ENCODE assay signal across 18 cellular contexts in genomic region chrX:46811101-46811500, GRCh38. TPM values are rescaled to one million over a fixed set of nuclear protein-coding genes. Genes with fewer than 3 reads are reported as not detected.
DNase-seq lines count a peak whose midpoint lies in the region; ATAC-seq and TF ChIP-seq lines count a peak whose summit lies in the region.
"Had no signal": no experiment of that assay in that cellular context is flagged by ENCODE, and none has a peak within 500 bp of the region (broad histone marks: within the 10 kb centered on the region; RNA-seq: fewer than 3 reads in every experiment).

No MANE protein-coding gene starts in this region.

- H3K27ac Mint-ChIP-seq in naive thymus-derived CD4-positive, alpha-beta T cell = no peak overlapping the region
- H3K27ac Mint-ChIP-seq in activated T-helper 2 cell treated with anti-CD3 and anti-CD28 coated beads, Interferon-gamma antibody, Interleukin-2, Interleukin-4, amounts not matched to agents 10 μg/mL and 5 μg/mL and 100 μg/mL, durations not matched to agents 14 hours and 24 hours and 36 hours = no peak overlapping the region
- H3K27ac Mint-ChIP-seq: H9 had no signal

- H3K9me3 Mint-ChIP-seq in naive thymus-derived CD4-positive, alpha-beta T cell = peaks cover 0 to 7% (median 0%) of the 10 kb centered on the region in 11 donors
- H3K9me3 Mint-ChIP-seq in activated T-helper 2 cell treated with anti-CD3 and anti-CD28 coated beads, Interferon-gamma antibody, Interleukin-2, Interleukin-4, amounts not matched to agents 10 μg/mL and 5 μg/mL and 100 μg/mL, durations not matched to agents 14 hours and 24 hours and 36 hours = no peaks in the 10 kb centered on the region

- H3K4me1 Mint-ChIP-seq in naive thymus-derived CD4-positive, alpha-beta T cell = no peaks in the 10 kb centered on the region
- no peaks in the 10 kb centered on the region for H3K4me1 Mint-ChIP-seq in activated T-helper 2 cell treated with anti-CD3 and anti-CD28 coated beads, Interferon-gamma antibody, Interleukin-2, Interleukin-4, amounts not matched to agents 10 μg/mL and 5 μg/mL and 100 μg/mL, durations not matched to agents 14 hours and 24 hours and 36 hours (ENCODE audit: low read depth)

- no peak for TF ChIP-seq RAD21 in Ishikawa (IDR thresholded peaks at IDR 0.05; ENCODE audit: low read depth)

- no peaks in the 10 kb centered on the region for H3K36me3 Mint-ChIP-seq in naive thymus-derived CD4-positive, alpha-beta T cell
- H3K36me3 Mint-ChIP-seq in activated T-helper 2 cell treated with anti-CD3 and anti-CD28 coated beads, Interferon-gamma antibody, Interleukin-2, Interleukin-4, amounts not matched to agents 10 μg/mL and 5 μg/mL and 100 μg/mL, durations not matched to agents 14 hours and 24 hours and 36 hours (ENCODE audit: low read depth) = no peaks in the 10 kb centered on the region

- ATAC-seq in naive thymus-derived CD4-positive, alpha-beta T cell = no peak

- H3K4me1 ChIP-seq in naive thymus-derived CD4-positive, alpha-beta T cell (ENCODE audit: control insufficient read depth in 2 of 2, insufficient read depth in 2 of 2, low read length in 2 of 2) = no peaks in the 10 kb centered on the region

- intact Hi-C loops in naive thymus-derived CD4-positive, alpha-beta T cell (cut with micrococcal nuclease) = no loop called here
- intact Hi-C loops in activated T-helper 2 cell treated with anti-CD3 and anti-CD28 coated beads, Interferon-gamma antibody, Interleukin-2, Interleukin-4, amounts not matched to agents 10 μg/mL and 5 μg/mL and 100 μg/mL, durations not matched to agents 14 hours and 24 hours and 36 hours (cut with micrococcal nuclease) = no loop called here

- CTCF ChIA-PET in naive thymus-derived CD4-positive, alpha-beta T cell (lab: Charles Lee) = no interaction called here

- H3K9me3 ChIP-seq in naive thymus-derived CD4-positive, alpha-beta T cell (ENCODE audit: control insufficient read depth in 2 of 3, low read length in 3 of 3) = no peaks in the 10 kb centered on the region

- no peak overlapping the region for H3K4me3 Mint-ChIP-seq in naive thymus-derived CD4-positive, alpha-beta T cell
- H3K4me3 Mint-ChIP-seq in activated T-helper 2 cell treated with anti-CD3 and anti-CD28 coated beads, Interferon-gamma antibody, Interleukin-2, Interleukin-4, amounts not matched to agents 10 μg/mL and 5 μg/mL and 100 μg/mL, durations not matched to agents 14 hours and 24 hours and 36 hours (ENCODE audit: low read depth) = no peak overlapping the region
- H3K4me3 Mint-ChIP-seq: H9 had no signal

- DNase-seq in AG08395 (ENCODE audit: low spot score) = peak; percentile 48
- DNase-seq in astrocyte of the hippocampus (ENCODE audit: low read depth, low spot score) = peak; percentile 20
- DNase-seq in hepatic stellate cell (ENCODE audit: low spot score) = peak; percentile 10
- DNase-seq in naive thymus-derived CD4-positive, alpha-beta T cell = no peak
- no peak for DNase-seq in activated CD8-positive, alpha-beta memory T cell treated with anti-CD3 and anti-CD28 coated beads for 24 hours
- no peak for DNase-seq in mucosa of gallbladder (ENCODE audit: low spot score)
- no peak for DNase-seq in activated T-helper 2 cell treated with anti-CD3 and anti-CD28 coated beads, Interferon-gamma antibody, Interleukin-2, Interleukin-4, amounts not matched to agents 10 μg/mL and 5 μg/mL and 100 μg/mL, durations not matched to agents 14 hours and 24 hours and 36 hours (ENCODE audit: low spot score)
- DNase-seq: EL, H9, Karpas-422, NCI-H1105, NCI-H1694, NCI-H345, NCI-H69, RPMI8226, SIG-M5 had no signal

- POLR2A ChIA-PET in naive thymus-derived CD4-positive, alpha-beta T cell (lab: Charles Lee) = no interaction called here

- no peak overlapping the region for H3K27ac ChIP-seq in naive thymus-derived CD4-positive, alpha-beta T cell (ENCODE audit: low read depth, low read length)
- H3K27ac ChIP-seq: C4-2B had no signal

- no peak for TF ChIP-seq EP300 in Ishikawa (IDR thresholded peaks at IDR 0.05; ENCODE audit: borderline replicate concordance)

- H3K36me3 ChIP-seq in naive thymus-derived CD4-positive, alpha-beta T cell (ENCODE audit: control insufficient read depth in 2 of 3, insufficient read depth in 3 of 3, low read length in 3 of 3) = no peaks in the 10 kb centered on the region

- H3K27me3 Mint-ChIP-seq in naive thymus-derived CD4-positive, alpha-beta T cell = peaks cover 0 to 20% (median 0%) of the 10 kb centered on the region in 5 donors
- H3K27me3 Mint-ChIP-seq in activated T-helper 2 cell treated with anti-CD3 and anti-CD28 coated beads, Interferon-gamma antibody, Interleukin-2, Interleukin-4, amounts not matched to agents 10 μg/mL and 5 μg/mL and 100 μg/mL, durations not matched to agents 14 hours and 24 hours and 36 hours (ENCODE audit: low read depth) = peaks cover 24% of the 10 kb centered on the region

- no peak overlapping the region for H3K4me3 ChIP-seq in naive thymus-derived CD4-positive, alpha-beta T cell (ENCODE audit: low read length)

- H3K27me3 ChIP-seq in naive thymus-derived CD4-positive, alpha-beta T cell (ENCODE audit: control insufficient read depth in 2 of 2, insufficient read depth in 2 of 2, low read length in 2 of 2) = no peaks in the 10 kb centered on the region

TF ChIP-seq in Ishikawa, 13 proteins besides CTCF, POLR2A, EP300 and RAD21:
- TF ChIP-seq NFIC (IDR thresholded peaks at IDR 0.05) = peak; percentile 27; the same call in 1 of the 2 replicates
- no peak for TF ChIP-seq CREB1 (IDR thresholded peaks at IDR 0.05; ENCODE audit: low read depth)
TF ChIP-seq in Ishikawa: peak in this region for 1.

RNA-seq across cellular contexts. Expression of gene RP2, which starts 25.7 kb away (rescaled TPM):
- 10 to 100 TPM in 1 of 5 experiments, 1 to 10 TPM in 4; 4.9 to 14.5 (median 6.3) TPM for total RNA-seq in naive thymus-derived CD4-positive, alpha-beta T cell
- polyA plus RNA-seq in naive thymus-derived CD4-positive, alpha-beta T cell = 1 to 10 TPM; 3.2 to 5.9 TPM
- total RNA-seq in mucosa of gallbladder = 13.1 TPM
- 8.8 and 9.6 TPM in 2 replicates for total RNA-seq in activated T-helper 2 cell treated with anti-CD3 and anti-CD28 coated beads, Interferon-gamma antibody, Interleukin-2, Interleukin-4, amounts not matched to agents 10 μg/mL and 5 μg/mL and 100 μg/mL, durations not matched to agents 14 hours and 24 hours and 36 hours

RNA-seq across cellular contexts. Expression of gene SLC9A7, which starts 52.2 kb away (rescaled TPM):
- 10 to 100 TPM in 1 of 5 experiments, 1 to 10 TPM in 4; 3.0 to 11.3 (median 4.4) TPM for total RNA-seq in naive thymus-derived CD4-positive, alpha-beta T cell
- polyA plus RNA-seq in naive thymus-derived CD4-positive, alpha-beta T cell = 1 to 10 TPM; 1.3 to 3.2 TPM
- total RNA-seq in mucosa of gallbladder = 6.2 TPM
- total RNA-seq in activated T-helper 2 cell treated with anti-CD3 and anti-CD28 coated beads, Interferon-gamma antibody, Interleukin-2, Interleukin-4, amounts not matched to agents 10 μg/mL and 5 μg/mL and 100 μg/mL, durations not matched to agents 14 hours and 24 hours and 36 hours = 42.5 and 44.2 TPM in 2 replicates

Comparison
In these comparisons a context has a peak if more than half of its experiments do, and no peak if none do; other contexts are left out.
1. DNase-seq: peak in AG08395 (single experiment), astrocyte of the hippocampus (single experiment) and hepatic stellate cell (single experiment); none in naive thymus-derived CD4-positive, alpha-beta T cell (0 of 9), activated CD8-positive, alpha-beta memory T cell treated with anti-CD3 and anti-CD28 coated beads for 24 hours (single experiment), mucosa of gallbladder (single experiment) and activated T-helper 2 cell treated with anti-CD3 and anti-CD28 coated beads, Interferon-gamma antibody, Interleukin-2, Interleukin-4, amounts not matched to agents 10 μg/mL and 5 μg/mL and 100 μg/mL, durations not matched to agents 14 hours and 24 hours and 36 hours (single experiment).